Comparison of ENCODE assay signal across 26 cellular contexts in genomic region chr9:137569609-137570203, GRCh38.
"Had no signal": no experiment of that assay in that cellular context is flagged by ENCODE, and none has a peak within 500 bp of the region (broad histone marks: within the 10 kb centered on the region; RNA-seq: fewer than 3 reads in every experiment).

No MANE protein-coding gene starts in this region.

- ATAC-seq: foreskin keratinocyte, left cardiac atrium, lower lobe of right lung, natural killer cell, pancreas, right cardiac atrium had no signal

- DNase-seq: effector CD4-positive, alpha-beta T cell; endodermal cell; erythroblast; foreskin keratinocyte; head of caudate nucleus; kidney; left cardiac atrium; left ventricle myocardium inferior; lower lobe of right lung; natural killer cell; nucleus accumbens; pancreas; small intestine; stimulated activated CD4-positive, alpha-beta T cell treated with anti-CD3 and anti-CD28 coated beads, Interleukin-12 subunit alpha, Interleukin-12 subunit beta, amount 100 ng/mL, for 4 hours; stimulated activated naive CD4-positive, alpha-beta T cell treated with Interleukin-2 at 50 U/mL for 16 hours; thyroid gland; uterus had no signal

- H3K9me3 Mint-ChIP-seq: endodermal cell, mesothelial cell of epicardium, natural killer cell, neural crest cell, type B pancreatic cell had no signal

- H3K27me3 ChIP-seq: foreskin keratinocyte, hepatocyte, pancreas, suprapubic skin, thyroid gland, uterus had no signal

- H3K27ac ChIP-seq: coronary artery, foreskin keratinocyte, hepatocyte, left ventricle myocardium inferior, lower lobe of right lung, pancreas, suprapubic skin, thyroid gland, uterus had no signal

- H3K27ac Mint-ChIP-seq: endodermal cell, memory B cell, mesothelial cell of epicardium, type B pancreatic cell had no signal

- H3K4me1 ChIP-seq: foreskin keratinocyte, lower lobe of right lung, pancreas, suprapubic skin, thyroid gland, uterus had no signal

- H3K4me3 ChIP-seq: coronary artery, hepatocyte, left ventricle myocardium inferior, lower lobe of right lung, pancreas, suprapubic skin, thyroid gland, uterus had no signal

- H3K9me3 ChIP-seq: left ventricle myocardium inferior, lower lobe of right lung, pancreas, suprapubic skin, thyroid gland, uterus had no signal

- H3K4me1 Mint-ChIP-seq: endodermal cell, mesothelial cell of epicardium, neural crest cell had no signal

- H2AFZ ChIP-seq: hepatocyte had no signal

- H3K4me3 Mint-ChIP-seq: endodermal cell, memory B cell, mesothelial cell of epicardium, natural killer cell, neural crest cell, type B pancreatic cell had no signal

- H3K36me3 ChIP-seq: uterus had no signal

- H3K4me2 ChIP-seq: hepatocyte had no signal

- H3K27me3 Mint-ChIP-seq: memory B cell, progenitor cell of endocrine pancreas, type B pancreatic cell had no signal
